Comparison of ENCODE assay signal across 8 cellular contexts in genomic region chr14:22980672-22981089, GRCh38. TPM values are rescaled to one million over a fixed set of nuclear protein-coding genes. Genes with fewer than 3 reads are reported as not detected.
DNase-seq lines count a peak whose midpoint lies in the region; ATAC-seq and TF ChIP-seq lines count a peak whose summit lies in the region.

No MANE protein-coding gene starts in this region.

- H3K9me3 ChIP-seq in heart left ventricle (no peaks in the 10 kb centered on the region), psoas muscle (no peaks in the 10 kb centered on the region)

- no peaks in the 10 kb centered on the region for H3K36me3 ChIP-seq in heart left ventricle
- H3K36me3 ChIP-seq in psoas muscle (ENCODE audit: insufficient read depth in 1 of 2, low read depth in 1 of 2), result no peaks in the 10 kb centered on the region

- no peak overlapping the region for H3K4me3 Mint-ChIP-seq in activated CD4-positive, alpha-beta T cell treated with anti-CD3 and anti-CD28 coated beads, Interleukin-2, amount 10 ng/mL, durations not matched to agents 7 days and 5 days
- H3K4me3 Mint-ChIP-seq in activated T-cell treated with anti-CD3 and anti-CD28 coated beads, Interleukin-2, amount 50 U/mL, for 72 hours, result peak overlapping the region; percentile 47 to 48

- TF ChIP-seq POLR2A in heart left ventricle (IDR thresholded peaks at IDR 0.05), result no peak

- H3K27ac ChIP-seq in heart left ventricle, result peak overlapping the region in 11 of 12 donors; percentile 51 to 88 (median 83)
- H3K27ac ChIP-seq in psoas muscle, result no peak overlapping the region

- H3K36me3 Mint-ChIP-seq in activated CD4-positive, alpha-beta T cell treated with anti-CD3 and anti-CD28 coated beads, Interleukin-2, amount 10 ng/mL, durations not matched to agents 7 days and 5 days (ENCODE audit: low read depth), result no peaks in the 10 kb centered on the region
- no peaks in the 10 kb centered on the region for H3K36me3 Mint-ChIP-seq in activated T-cell treated with anti-CD3 and anti-CD28 coated beads, Interleukin-2, amount 50 U/mL, for 72 hours (ENCODE audit: insufficient read depth in 2 of 2)

- TF ChIP-seq CTCF in heart left ventricle (IDR thresholded peaks at IDR 0.05) (no peak), psoas muscle (IDR thresholded peaks at IDR 0.05) (no peak)

- DNase-seq in activated CD4-positive, alpha-beta T cell treated with anti-CD3 and anti-CD28 coated beads for 4 hours, result peak; percentile 38 to 42
- no peak for DNase-seq in activated CD4-positive, alpha-beta T cell treated with anti-CD3 and anti-CD28 coated beads, Interleukin-2, amount 10 ng/mL, durations not matched to agents 7 days and 5 days
- peak; percentile 11 to 12 for DNase-seq in activated T-cell treated with anti-CD3 and anti-CD28 coated beads, Interleukin-2, amount 50 U/mL, for 72 hours
- peak in 4 of 5 donors; percentile 26 to 70 (median 40) for DNase-seq in heart left ventricle
- peak in 1 of 2 donors; percentile 21 for DNase-seq in psoas muscle
- DNase-seq in dedifferentiated amniotic fluid mesenchymal stem cell (ENCODE audit: extremely low spot score), result no peak
- DNase-seq in effector CD4-positive, alpha-beta T cell, result no peak

- peaks cover 7% of the 10 kb centered on the region for H3K4me1 Mint-ChIP-seq in activated CD4-positive, alpha-beta T cell treated with anti-CD3 and anti-CD28 coated beads, Interleukin-2, amount 10 ng/mL, durations not matched to agents 7 days and 5 days
- H3K4me1 Mint-ChIP-seq in activated T-cell treated with anti-CD3 and anti-CD28 coated beads, Interleukin-2, amount 50 U/mL, for 72 hours (ENCODE audit: low read depth), result peaks cover 7% of the 10 kb centered on the region

- CTCF ChIA-PET in activated CD4-positive, alpha-beta T cell treated with anti-CD3 and anti-CD28 coated beads, Interleukin-2, amount 10 ng/mL, durations not matched to agents 7 days and 5 days (lab: Charles Lee), result interaction anchor here (0.7 to 2.7 kb wide), 3 partner anchors 12 to 178 kb away, joined by 3 to 10 read pairs (median 4); no protein-coding TSS in a partner anchor

- no peaks in the 10 kb centered on the region for H3K9me3 Mint-ChIP-seq in activated CD4-positive, alpha-beta T cell treated with anti-CD3 and anti-CD28 coated beads, Interleukin-2, amount 10 ng/mL, durations not matched to agents 7 days and 5 days
- H3K9me3 Mint-ChIP-seq in activated T-cell treated with anti-CD3 and anti-CD28 coated beads, Interleukin-2, amount 50 U/mL, for 72 hours, result no peaks in the 10 kb centered on the region

- H3K4me1 ChIP-seq in heart left ventricle, result peaks cover 3 to 67% (median 43%) of the 10 kb centered on the region in 12 donors
- peaks cover 14% of the 10 kb centered on the region for H3K4me1 ChIP-seq in psoas muscle

- H3K4me3 ChIP-seq in heart left ventricle (peak overlapping the region; percentile 58 to 93 (median 78)), psoas muscle (peak overlapping the region; percentile 71)

- intact Hi-C loops in heart left ventricle (cut with DNase I), result loop anchor here in 2 of 10 donors (10.0 kb wide), 1 partner anchor 426 kb away; no protein-coding TSS in a partner anchor
- intact Hi-C loops in psoas muscle (cut with DNase I), result loop anchor here (5.0 to 10.0 kb wide), 2 partner anchors 46 to 423 kb away; no protein-coding TSS in a partner anchor

- peak; percentile 6 to 13 for ATAC-seq in activated T-cell treated with anti-CD3 and anti-CD28 coated beads, Interleukin-2, amount 50 U/mL, for 72 hours (replicated peaks in 1 of 2)
- ATAC-seq in heart left ventricle (peak in 2 of 4 donors; percentile 8 to 17), psoas muscle (no peak), GM19455 (IDR thresholded peaks at IDR 0.05; ENCODE audit: unreplicated experiment) (no peak)

- H3K27me3 Mint-ChIP-seq in activated CD4-positive, alpha-beta T cell treated with anti-CD3 and anti-CD28 coated beads, Interleukin-2, amount 10 ng/mL, durations not matched to agents 7 days and 5 days, result peaks cover 31% of the 10 kb centered on the region
- H3K27me3 Mint-ChIP-seq in activated T-cell treated with anti-CD3 and anti-CD28 coated beads, Interleukin-2, amount 50 U/mL, for 72 hours (ENCODE audit: low read depth), result peaks cover 6% of the 10 kb centered on the region

- H3K27me3 ChIP-seq in heart left ventricle (peaks cover 0 to 23% (median 0%) of the 10 kb centered on the region in 9 donors), psoas muscle (ENCODE audit: insufficient read depth in 3 of 3, low read length in 2 of 3) (peaks cover 0 to 38% (median 20%) of the 10 kb centered on the region in 3 donors)

- 0 to 1% (median 1%) methylated on average over 3 to 41 of the region's 41 CpGs for WGBS in heart left ventricle, 4 donors
- 1 to 4% (median 2%) methylated on average over 12 to 41 of the region's 41 CpGs for WGBS in psoas muscle, 3 donors

- POLR2A ChIA-PET in activated CD4-positive, alpha-beta T cell treated with anti-CD3 and anti-CD28 coated beads, Interleukin-2, amount 10 ng/mL, durations not matched to agents 7 days and 5 days (lab: Charles Lee), result no interaction called here

- H3K27ac Mint-ChIP-seq in activated CD4-positive, alpha-beta T cell treated with anti-CD3 and anti-CD28 coated beads, Interleukin-2, amount 10 ng/mL, durations not matched to agents 7 days and 5 days, result no peak overlapping the region
- no peak overlapping the region for H3K27ac Mint-ChIP-seq in activated T-cell treated with anti-CD3 and anti-CD28 coated beads, Interleukin-2, amount 50 U/mL, for 72 hours

RNA-seq across cellular contexts. Expression of gene AJUBA, which starts 1.7 kb away (rescaled TPM):
- 1 to 10 TPM; 1.3 to 1.4 TPM for total RNA-seq in activated CD4-positive, alpha-beta T cell treated with anti-CD3 and anti-CD28 coated beads, Interleukin-2, amount 10 ng/mL, durations not matched to agents 7 days and 5 days
- total RNA-seq in activated T-cell treated with anti-CD3 and anti-CD28 coated beads, Interleukin-2, amount 50 U/mL, for 72 hours, result 1 to 10 TPM; 1.7 to 2.2 TPM
- 10 to 100 TPM in 5 of 9 donors, 1 to 10 TPM in 4; 5.6 to 18.0 (median 13.0) TPM for total RNA-seq in heart left ventricle
- 1 to 10 TPM; 6.4 to 9.9 TPM for polyA plus RNA-seq in heart left ventricle
- 1 to 10 TPM in 3 of 4 donors, under 1 TPM in 1; 0.95 to 1.5 (median 1.2) TPM for total RNA-seq in psoas muscle
- under 1 TPM; 0.65 to 0.77 (median 0.66) TPM for polyA plus RNA-seq in psoas muscle

RNA-seq across cellular contexts. Expression of gene HAUS4, which starts 23.8 kb away (rescaled TPM):
- 10 to 100 TPM; 67.4 to 68.6 TPM for total RNA-seq in activated CD4-positive, alpha-beta T cell treated with anti-CD3 and anti-CD28 coated beads, Interleukin-2, amount 10 ng/mL, durations not matched to agents 7 days and 5 days
- total RNA-seq in activated T-cell treated with anti-CD3 and anti-CD28 coated beads, Interleukin-2, amount 50 U/mL, for 72 hours, result 10 to 100 TPM; 82.0 to 90.9 TPM
- total RNA-seq in heart left ventricle (10 to 100 TPM; 14.0 to 42.1 (median 19.6) TPM), psoas muscle (10 to 100 TPM; 11.3 to 19.3 (median 12.0) TPM)
- polyA plus RNA-seq in heart left ventricle (10 to 100 TPM; 13.0 to 21.7 TPM), psoas muscle (10 to 100 TPM; 13.7 to 23.7 (median 16.2) TPM)

RNA-seq across cellular contexts. Expression of gene C14orf93, which starts 29.3 kb away (rescaled TPM):
- total RNA-seq in activated CD4-positive, alpha-beta T cell treated with anti-CD3 and anti-CD28 coated beads, Interleukin-2, amount 10 ng/mL, durations not matched to agents 7 days and 5 days, result 10 to 100 TPM in 1 of 2 experiments, 1 to 10 TPM in 1; 9.4 to 11.1 TPM
- total RNA-seq in activated T-cell treated with anti-CD3 and anti-CD28 coated beads, Interleukin-2, amount 50 U/mL, for 72 hours, result 10 to 100 TPM; 13.5 to 15.2 TPM
- total RNA-seq in heart left ventricle (1 to 10 TPM; 3.8 to 7.6 (median 5.5) TPM), psoas muscle (1 to 10 TPM; 2.1 to 5.1 (median 4.2) TPM)
- polyA plus RNA-seq in heart left ventricle (1 to 10 TPM; 3.4 to 4.0 TPM), psoas muscle (1 to 10 TPM; 1.7 to 4.1 (median 3.4) TPM)

RNA-seq across cellular contexts. Expression of gene PRMT5, which starts 51.5 kb away (rescaled TPM):
- 10 to 100 TPM; 52.6 to 56.8 TPM for total RNA-seq in activated CD4-positive, alpha-beta T cell treated with anti-CD3 and anti-CD28 coated beads, Interleukin-2, amount 10 ng/mL, durations not matched to agents 7 days and 5 days
- total RNA-seq in activated T-cell treated with anti-CD3 and anti-CD28 coated beads, Interleukin-2, amount 50 U/mL, for 72 hours, result 10 to 100 TPM; 55.0 to 79.2 TPM
- total RNA-seq in heart left ventricle (10 to 100 TPM; 37.2 to 60.2 (median 48.8) TPM), psoas muscle (10 to 100 TPM; 67.5 to 80.4 (median 74.1) TPM)
- polyA plus RNA-seq in heart left ventricle (100 to 1,000 TPM in 1 of 2 donors, 10 to 100 TPM in 1; 10.4 to 101 TPM), psoas muscle (10 to 100 TPM; 45.3 to 99.5 (median 88.6) TPM)

RNA-seq across cellular contexts. Expression of gene PSMB5, which starts 54.0 kb away (rescaled TPM):
- total RNA-seq in activated CD4-positive, alpha-beta T cell treated with anti-CD3 and anti-CD28 coated beads, Interleukin-2, amount 10 ng/mL, durations not matched to agents 7 days and 5 days, result 10 to 100 TPM; 60.4 to 60.7 TPM
- 10 to 100 TPM; 82.8 to 88.9 TPM for total RNA-seq in activated T-cell treated with anti-CD3 and anti-CD28 coated beads, Interleukin-2, amount 50 U/mL, for 72 hours
- total RNA-seq in heart left ventricle (100 to 1,000 TPM; 113 to 186 (median 122) TPM), psoas muscle (100 to 1,000 TPM; 156 to 307 (median 250) TPM)
- polyA plus RNA-seq in heart left ventricle (100 to 1,000 TPM in 1 of 2 donors, 10 to 100 TPM in 1; 75.7 to 233 TPM), psoas muscle (100 to 1,000 TPM; 304 to 619 (median 496) TPM)

Comparison
In these comparisons a context has a peak if more than half of its experiments do, and no peak if none do; other contexts are left out.
1. DNase-seq: peak in activated CD4-positive, alpha-beta T cell treated with anti-CD3 and anti-CD28 coated beads for 4 hours (2 of 2), activated T-cell treated with anti-CD3 and anti-CD28 coated beads, Interleukin-2, amount 50 U/mL, for 72 hours (2 of 2) and heart left ventricle (4 of 5); none in activated CD4-positive, alpha-beta T cell treated with anti-CD3 and anti-CD28 coated beads, Interleukin-2, amount 10 ng/mL, durations not matched to agents 7 days and 5 days (single experiment), dedifferentiated amniotic fluid mesenchymal stem cell (single experiment) and effector CD4-positive, alpha-beta T cell (single experiment).
2. ATAC-seq: peak in activated T-cell treated with anti-CD3 and anti-CD28 coated beads, Interleukin-2, amount 50 U/mL, for 72 hours (2 of 2); none in psoas muscle (0 of 4) and GM19455 (single experiment).